36 cellular contexts compared by ENCODE assay signal in the genomic region with DNA sequence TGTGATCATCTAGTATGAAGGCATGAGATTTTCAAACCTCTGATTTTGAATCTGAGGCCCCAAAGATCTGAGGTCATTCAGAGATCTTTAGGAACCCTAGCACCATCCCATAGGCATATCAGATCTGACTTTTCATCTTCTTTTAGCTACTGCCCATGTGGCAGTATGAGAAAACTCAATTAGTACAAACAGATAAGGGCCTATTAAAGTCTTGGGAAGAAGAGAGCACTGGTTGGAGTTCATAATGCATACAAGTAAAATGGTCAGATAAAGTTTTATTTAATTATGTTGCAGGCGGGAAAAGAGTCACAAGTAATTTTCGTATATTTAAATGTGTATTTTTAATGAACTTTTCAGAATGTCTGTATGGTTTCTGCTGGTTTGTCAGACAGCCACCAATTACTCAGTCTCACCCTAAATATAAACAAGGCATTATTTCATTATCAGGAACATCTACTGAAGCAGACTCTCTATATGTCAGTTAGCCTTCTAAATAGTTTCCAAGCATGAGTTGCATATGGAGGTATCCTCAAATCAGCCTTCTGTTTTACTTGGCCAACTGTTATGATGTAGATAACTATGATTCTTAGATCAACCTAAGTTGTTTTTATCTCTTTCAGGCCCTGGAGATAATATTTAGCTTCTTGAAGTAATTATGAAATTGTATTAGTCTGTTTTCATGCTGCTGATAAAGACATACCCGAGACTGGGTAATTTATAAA.
"Had no signal": no experiment of that assay in that cellular context is flagged by ENCODE, and none has a peak within 500 bp of the region (broad histone marks: within the 10 kb centered on the region; RNA-seq: fewer than 3 reads in every experiment).

No MANE protein-coding gene starts in this region.

- H3K27ac Mint-ChIP-seq: activated B cell treated with CpG ODN at 0.5 μM for 24 hours; activated CD4-positive, alpha-beta memory T cell treated with anti-CD3 and anti-CD28 coated beads, Interleukin-2, amount 10 ng/mL, durations not matched to agents 7 days and 5 days; activated CD4-positive, alpha-beta T cell treated with anti-CD3 and anti-CD28 coated beads for 36 hours; activated CD4-positive, alpha-beta T cell treated with anti-CD3 and anti-CD28 coated beads, Interleukin-2, amount 10 ng/mL, durations not matched to agents 7 days and 5 days; activated CD8-positive, alpha-beta memory T cell treated with anti-CD3 and anti-CD28 coated beads, Interleukin-2, amount 10 ng/mL, durations not matched to agents 7 days and 5 days; activated CD8-positive, alpha-beta T cell treated with anti-CD3 and anti-CD28 coated beads, Interleukin-2, amount 10 ng/mL, durations not matched to agents 7 days and 5 days; activated naive CD4-positive, alpha-beta T cell treated with anti-CD3 and anti-CD28 coated beads, Interleukin-2, amount 10 ng/mL, durations not matched to agents 7 days and 5 days; activated naive CD4-positive, alpha-beta T cell treated with anti-CD3 and anti-CD28 coated beads, Interleukin-2, amount 50 U/mL, for 24 hours; activated naive CD8-positive, alpha-beta T cell; activated naive CD8-positive, alpha-beta T cell treated with anti-CD3 and anti-CD28 coated beads, Interleukin-2, amount 10 ng/mL, durations not matched to agents 7 days and 5 days; activated naive CD8-positive, alpha-beta T cell treated with anti-CD3 and anti-CD28 coated beads, Interleukin-2, amount 50 U/mL, for 24 hours; activated T-cell treated with anti-CD3 and anti-CD28 coated beads, Interleukin-2, amount 50 U/mL, for 24 hours; activated T-helper 2 cell treated with anti-CD3 and anti-CD28 coated beads, Interferon-gamma antibody, Interleukin-2, Interleukin-4, amounts not matched to agents 10 μg/mL and 5 μg/mL and 100 μg/mL, durations not matched to agents 14 hours and 24 hours and 36 hours; brain; T-helper 2 cell treated with Interferon-gamma antibody and Interleukin-4, amounts not matched to agents 5 μg/mL and 100 μg/mL, for 36 hours had no signal

- H3K36me3 Mint-ChIP-seq: activated CD8-positive, alpha-beta memory T cell treated with anti-CD3 and anti-CD28 coated beads, Interleukin-2, amount 10 ng/mL, durations not matched to agents 7 days and 5 days; activated naive CD4-positive, alpha-beta T cell treated with anti-CD3 and anti-CD28 coated beads, Interleukin-2, amount 10 ng/mL, durations not matched to agents 7 days and 5 days; activated naive CD4-positive, alpha-beta T cell treated with anti-CD3 and anti-CD28 coated beads, Interleukin-2, amount 50 U/mL, for 24 hours; activated naive CD8-positive, alpha-beta T cell; activated naive CD8-positive, alpha-beta T cell treated with anti-CD3 and anti-CD28 coated beads, Interleukin-2, amount 10 ng/mL, durations not matched to agents 7 days and 5 days; brain had no signal

- H3K36me3 ChIP-seq: ascending aorta, cardiac muscle cell, colonic mucosa had no signal

- ATAC-seq: activated CD4-positive, alpha-beta T cell treated with anti-CD3 and anti-CD28 coated beads for 36 hours; activated CD4-positive, CD25-positive, alpha-beta regulatory T cell treated with anti-CD3 and anti-CD28 coated beads, Interleukin-2, amount 50 U/mL, for 24 hours; activated CD8-positive, alpha-beta memory T cell treated with anti-CD3 and anti-CD28 coated beads, Interleukin-2, amount 10 ng/mL, durations not matched to agents 7 days and 5 days; activated CD8-positive, alpha-beta T cell treated with anti-CD3 and anti-CD28 coated beads, Interleukin-2, amount 10 ng/mL, durations not matched to agents 7 days and 5 days; activated naive CD8-positive, alpha-beta T cell treated with anti-CD3 and anti-CD28 coated beads, Interleukin-2, amount 50 U/mL, for 24 hours had no signal

- H3K9me3 Mint-ChIP-seq: activated B cell treated with CpG ODN at 0.5 μM for 24 hours; activated CD4-positive, alpha-beta memory T cell treated with anti-CD3 and anti-CD28 coated beads, Interleukin-2, amount 10 ng/mL, durations not matched to agents 7 days and 5 days; activated CD4-positive, alpha-beta T cell treated with anti-CD3 and anti-CD28 coated beads, Interleukin-2, amount 10 ng/mL, durations not matched to agents 7 days and 5 days; activated naive CD4-positive, alpha-beta T cell treated with anti-CD3 and anti-CD28 coated beads, Interleukin-2, amount 10 ng/mL, durations not matched to agents 7 days and 5 days; activated naive CD4-positive, alpha-beta T cell treated with anti-CD3 and anti-CD28 coated beads, Interleukin-2, amount 50 U/mL, for 24 hours; activated naive CD8-positive, alpha-beta T cell treated with anti-CD3 and anti-CD28 coated beads, Interleukin-2, amount 50 U/mL, for 24 hours; activated T-cell treated with anti-CD3 and anti-CD28 coated beads, Interleukin-2, amount 50 U/mL, for 24 hours; activated T-helper 2 cell treated with anti-CD3 and anti-CD28 coated beads, Interferon-gamma antibody, Interleukin-2, Interleukin-4, amounts not matched to agents 10 μg/mL and 5 μg/mL and 100 μg/mL, durations not matched to agents 14 hours and 24 hours and 36 hours; brain; central memory CD8-positive, alpha-beta T cell; T-helper 2 cell treated with Interferon-gamma antibody and Interleukin-4, amounts not matched to agents 5 μg/mL and 100 μg/mL, for 36 hours had no signal

- H3K4me1 Mint-ChIP-seq: activated B cell treated with CpG ODN at 0.5 μM for 24 hours; activated CD4-positive, alpha-beta memory T cell treated with anti-CD3 and anti-CD28 coated beads, Interleukin-2, amount 10 ng/mL, durations not matched to agents 7 days and 5 days; activated naive CD4-positive, alpha-beta T cell treated with anti-CD3 and anti-CD28 coated beads, Interleukin-2, amount 10 ng/mL, durations not matched to agents 7 days and 5 days had no signal

- DNase-seq: activated B cell treated with CpG ODN at 0.5 μM for 24 hours; activated CD4-positive, alpha-beta memory T cell treated with anti-CD3 and anti-CD28 coated beads, Interleukin-2, amount 10 ng/mL, durations not matched to agents 7 days and 5 days; activated CD4-positive, alpha-beta T cell treated with anti-CD3 and anti-CD28 coated beads for 1 hour; activated CD4-positive, alpha-beta T cell treated with anti-CD3 and anti-CD28 coated beads for 36 hours; activated CD4-positive, alpha-beta T cell treated with anti-CD3 and anti-CD28 coated beads for 48 hours; activated CD4-positive, alpha-beta T cell treated with anti-CD3 and anti-CD28 coated beads, Interleukin-2, amount 10 ng/mL, durations not matched to agents 7 days and 5 days; activated CD4-positive, alpha-beta T cell treated with anti-CD3 and anti-CD28 coated beads, Interleukin-2, amount 50 U/mL, for 48 hours; activated CD8-positive, alpha-beta memory T cell treated with anti-CD3 and anti-CD28 coated beads for 24 hours; activated CD8-positive, alpha-beta memory T cell treated with anti-CD3 and anti-CD28 coated beads, Interleukin-2, amount 10 ng/mL, durations not matched to agents 7 days and 5 days; activated CD8-positive, alpha-beta memory T cell treated with anti-CD3 and anti-CD28 coated beads, Interleukin-2, amount 50 U/mL, for 48 hours; activated CD8-positive, alpha-beta T cell treated with anti-CD3 and anti-CD28 coated beads, Interleukin-2, amount 10 ng/mL, durations not matched to agents 7 days and 5 days; activated effector memory CD4-positive, alpha-beta T cell treated with Interleukin-2 at 50 U/mL for 16 hours; activated gamma-delta T cell; activated naive CD4-positive, alpha-beta T cell treated with anti-CD3 and anti-CD28 coated beads, Interleukin-2, amount 10 ng/mL, durations not matched to agents 7 days and 5 days; activated naive CD4-positive, alpha-beta T cell treated with Interleukin-2 at 50 U/mL for 16 hours; activated naive CD8-positive, alpha-beta T cell treated with anti-CD3 and anti-CD28 coated beads, Interleukin-2, amount 10 ng/mL, durations not matched to agents 7 days and 5 days; activated naive CD8-positive, alpha-beta T cell treated with anti-CD3 and anti-CD28 coated beads, Interleukin-2, amount 50 U/mL, for 24 hours; activated T-cell treated with anti-CD3 and anti-CD28 coated beads, Interleukin-2, amount 50 U/mL, for 24 hours; activated T-cell treated with anti-CD3 and anti-CD28 coated beads, Interleukin-2, amount 50 U/mL, for 48 hours; amygdala; anterior cingulate cortex; caudate nucleus; cerebellar nuclear complex; colonic mucosa; T-helper 2 cell; T-helper 9 cell had no signal

- H3K27me3 Mint-ChIP-seq: activated naive CD8-positive, alpha-beta T cell had no signal

- H3K9me3 ChIP-seq: ascending aorta, colonic mucosa had no signal

- H3K27ac ChIP-seq: ascending aorta, cardiac muscle cell, colonic mucosa, VCaP had no signal

- H3K4me3 Mint-ChIP-seq: activated B cell treated with CpG ODN at 0.5 μM for 24 hours; activated CD4-positive, alpha-beta memory T cell treated with anti-CD3 and anti-CD28 coated beads, Interleukin-2, amount 10 ng/mL, durations not matched to agents 7 days and 5 days; activated CD4-positive, alpha-beta T cell treated with anti-CD3 and anti-CD28 coated beads for 36 hours; activated CD4-positive, alpha-beta T cell treated with anti-CD3 and anti-CD28 coated beads, Interleukin-2, amount 10 ng/mL, durations not matched to agents 7 days and 5 days; activated CD8-positive, alpha-beta memory T cell treated with anti-CD3 and anti-CD28 coated beads, Interleukin-2, amount 10 ng/mL, durations not matched to agents 7 days and 5 days; activated CD8-positive, alpha-beta T cell treated with anti-CD3 and anti-CD28 coated beads, Interleukin-2, amount 10 ng/mL, durations not matched to agents 7 days and 5 days; activated naive CD4-positive, alpha-beta T cell treated with anti-CD3 and anti-CD28 coated beads, Interleukin-2, amount 10 ng/mL, durations not matched to agents 7 days and 5 days; activated naive CD4-positive, alpha-beta T cell treated with anti-CD3 and anti-CD28 coated beads, Interleukin-2, amount 50 U/mL, for 24 hours; activated naive CD8-positive, alpha-beta T cell; activated naive CD8-positive, alpha-beta T cell treated with anti-CD3 and anti-CD28 coated beads, Interleukin-2, amount 10 ng/mL, durations not matched to agents 7 days and 5 days; activated naive CD8-positive, alpha-beta T cell treated with anti-CD3 and anti-CD28 coated beads, Interleukin-2, amount 50 U/mL, for 24 hours; activated T-cell treated with anti-CD3 and anti-CD28 coated beads, Interleukin-2, amount 50 U/mL, for 24 hours; brain; central memory CD8-positive, alpha-beta T cell; T-helper 2 cell treated with Interferon-gamma antibody and Interleukin-4, amounts not matched to agents 5 μg/mL and 100 μg/mL, for 36 hours had no signal
